ENCODE assay signal across 1 cellular context in genomic region chr4:152630361-152630760, GRCh38.
TF ChIP-seq lines count a peak whose summit lies in the region.

No MANE protein-coding gene starts in this region.

TF ChIP-seq in K562, 482 proteins besides CTCF, POLR2A, EP300 and RAD21 (continued from another document):
- TF ChIP-seq ZNF431 (CRISPR knock-in tag; IDR thresholded peaks at IDR 0.05): no peak
- no peak for TF ChIP-seq PTBP1 (IDR thresholded peaks at IDR 0.05; ENCODE audit: low read depth, low read length)
- TF ChIP-seq ZBTB9 (CRISPR knock-in tag; IDR thresholded peaks at IDR 0.05): no peak
- TF ChIP-seq ZBTB34 (CRISPR knock-in tag; IDR thresholded peaks at IDR 0.05): no peak
- TF ChIP-seq USF2 (CRISPR knock-in tag; IDR thresholded peaks at IDR 0.05): no peak
- 0 out of 2 replicates have a peak, but pooled peaks have one; percentile 42 for TF ChIP-seq SMAD4 (CRISPR knock-in tag; conservative IDR thresholded peaks at IDR 0.05)
- TF ChIP-seq NCOA6 (IDR thresholded peaks at IDR 0.05): no peak
- no peak for TF ChIP-seq ZNF668 (CRISPR knock-in tag; IDR thresholded peaks at IDR 0.05)
- TF ChIP-seq SMARCA4 (IDR thresholded peaks at IDR 0.05): peak; percentile 67; the same call in 1 of the 2 replicates
- TF ChIP-seq ZNF695 (CRISPR knock-in tag; IDR thresholded peaks at IDR 0.05): no peak
- TF ChIP-seq THRAP3 (IDR thresholded peaks at IDR 0.05; ENCODE audit: borderline replicate concordance): no peak
- TF ChIP-seq GTF2A2 (tag; IDR thresholded peaks at IDR 0.05): no peak
- TF ChIP-seq ZBTB26 (CRISPR knock-in tag; IDR thresholded peaks at IDR 0.05): no peak
- no peak for TF ChIP-seq DMBX1 (CRISPR knock-in tag; IDR thresholded peaks at IDR 0.05; ENCODE audit: borderline replicate concordance)
- no peak for TF ChIP-seq FOXJ2 (tag; IDR thresholded peaks at IDR 0.05)
- TF ChIP-seq PHF20 (IDR thresholded peaks at IDR 0.05; ENCODE audit: partially characterized antibody): no peak
- peak; percentile 55; the same call in 1 of the 2 replicates for TF ChIP-seq PKNOX1 (IDR thresholded peaks at IDR 0.05)
- TF ChIP-seq CLOCK (CRISPR knock-in tag; IDR thresholded peaks at IDR 0.05; ENCODE audit: borderline replicate concordance): no peak
- no peak for TF ChIP-seq ZNF449 (CRISPR knock-in tag; IDR thresholded peaks at IDR 0.05)
- TF ChIP-seq ZNF655 (CRISPR knock-in tag; IDR thresholded peaks at IDR 0.05): no peak
- no peak for TF ChIP-seq COPS2 (conservative IDR thresholded peaks at IDR 0.05)
- TF ChIP-seq TBP (optimal IDR thresholded peaks at IDR 0.05; ENCODE audit: low read depth, low read length): no peak
- TF ChIP-seq DPF2 (IDR thresholded peaks at IDR 0.05): no peak; the same call in 1 of the 2 replicates
